Comparison of ENCODE assay signal across 16 cellular contexts in the genomic region with DNA sequence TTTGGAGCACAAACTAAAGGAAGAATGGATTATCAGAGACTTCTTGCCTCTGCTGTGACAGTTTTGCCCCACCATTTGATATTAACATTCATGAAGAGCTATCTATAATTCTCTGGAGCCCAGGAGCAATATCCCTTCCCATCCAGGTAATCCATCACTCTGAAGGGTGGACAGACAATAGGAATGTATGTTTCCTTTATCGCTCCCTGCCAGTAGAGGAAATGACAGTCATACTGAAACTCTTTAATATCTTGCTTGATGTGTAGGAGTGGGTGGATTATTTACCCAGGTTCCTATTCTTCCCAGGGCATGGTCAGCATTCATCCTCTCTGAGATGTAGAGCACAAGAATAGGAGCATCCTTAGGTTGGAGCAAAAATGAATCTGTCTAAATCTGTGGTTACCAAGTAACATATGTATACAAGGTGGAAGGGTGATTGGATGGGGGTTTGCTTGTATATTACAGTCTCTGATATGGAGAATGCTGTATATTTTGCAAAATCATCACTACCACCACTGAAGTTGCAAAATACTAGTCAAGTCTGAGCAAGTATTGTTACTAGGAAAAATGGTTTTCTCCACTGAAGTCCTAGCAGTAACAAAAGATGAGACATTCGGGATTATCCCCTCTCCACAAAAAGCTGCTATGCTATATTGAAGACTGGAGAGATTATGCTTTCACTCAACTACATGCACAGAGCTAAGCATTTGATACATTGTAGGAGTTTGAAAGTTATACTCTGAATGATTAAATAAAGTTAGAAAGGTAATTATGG.
A peak's percentile ranks its signal among the peaks of the same experiment; 100 is the strongest.
DNase-seq lines count a peak whose midpoint lies in the region; ATAC-seq, FAIRE-seq and TF ChIP-seq lines count a peak whose summit lies in the region.
"Had no signal": no experiment of that assay in that cellular context is flagged by ENCODE, and none has a peak within 500 bp of the region (broad histone marks: within the 10 kb centered on the region; RNA-seq: fewer than 3 reads in every experiment).

No MANE protein-coding gene starts in this region.

- peaks cover 0 to 4% of the 10 kb centered on the region in 2 donors for H3K9me3 Mint-ChIP-seq in natural killer cell
- H3K9me3 Mint-ChIP-seq in Calu3 (ENCODE audit: low read depth, unreplicated experiment): peaks cover 2% of the 10 kb centered on the region
- no peaks in the 10 kb centered on the region for H3K9me3 Mint-ChIP-seq in activated naive CD4-positive, alpha-beta T cell treated with anti-CD3 and anti-CD28 coated beads, Interleukin-2, amount 50 U/mL, for 72 hours

- H3K4me2 ChIP-seq in A549 (no peak overlapping the region), endothelial cell of umbilical vein (ENCODE audit: insufficient read depth, low read length) (peak overlapping the region; percentile 3)
- H3K4me2 ChIP-seq: BLaER1 treated with 17β-estradiol and CSF1 and Interleukin-3, amounts not matched to agents 10 nM and 100 nM had no signal

- H3K9me1 ChIP-seq in endothelial cell of umbilical vein (replicated peaks; ENCODE audit: control insufficient read depth, extremely low read depth, insufficient read depth, low read length): no peaks in the 10 kb centered on the region

- ATAC-seq in A549: no peak
- 0 out of 3 replicates have a peak, but pooled peaks have one; percentile 17 for ATAC-seq in RWPE2 (ENCODE audit: low read depth)
- ATAC-seq in natural killer cell: no peak
- ATAC-seq in activated naive CD4-positive, alpha-beta T cell treated with anti-CD3 and anti-CD28 coated beads, Interleukin-2, amount 50 U/mL, for 72 hours: no peak
- ATAC-seq: GM12878 had no signal

- TF ChIP-seq POLR2A in A549 (IDR thresholded peaks at IDR 0.05; ENCODE audit: low read length): no peak
- TF ChIP-seq POLR2A in endothelial cell of umbilical vein (IDR thresholded peaks at IDR 0.05; ENCODE audit: low read depth, low read length): no peak

- intact Hi-C loops in endothelial cell of umbilical vein (cut with micrococcal nuclease): no loop called here
- intact Hi-C loops in natural killer cell (cut with micrococcal nuclease): no loop called here
- intact Hi-C loops in Calu3 (cut with micrococcal nuclease; ENCODE audit: unreplicated experiment): no loop called here

- no peaks in the 10 kb centered on the region for H3K79me2 ChIP-seq in endothelial cell of umbilical vein (ENCODE audit: control insufficient read depth, insufficient read depth, low read length)

- no peak overlapping the region for H3K27ac Mint-ChIP-seq in natural killer cell
- H3K27ac Mint-ChIP-seq in Calu3 (ENCODE audit: unreplicated experiment): no peak overlapping the region
- H3K27ac Mint-ChIP-seq in activated naive CD4-positive, alpha-beta T cell treated with anti-CD3 and anti-CD28 coated beads, Interleukin-2, amount 50 U/mL, for 72 hours: no peak overlapping the region
- H3K27ac Mint-ChIP-seq: CD4-positive, CD25-positive, alpha-beta regulatory T cell; HFFc6 had no signal

- DNase-seq in A549 (ENCODE audit: low read depth in 1 of 2, low spot score in 1 of 2) (no peak), RWPE2 (ENCODE audit: low spot score) (no peak), endothelial cell of umbilical vein (ENCODE audit: low read depth, low spot score) (peak; percentile 41), lung microvascular endothelial cell (ENCODE audit: low read depth in 2 of 2) (peak; percentile 77 to 81), natural killer cell (no peak), Calu3 (no peak)
- no peak for DNase-seq in activated naive CD4-positive, alpha-beta T cell treated with anti-CD3 and anti-CD28 coated beads, Interleukin-2, amount 50 U/mL, for 72 hours (ENCODE audit: low spot score in 2 of 2)
- DNase-seq: 8988T; ACHN; CD4-positive, CD25-positive, alpha-beta regulatory T cell; DMS 273 treated with DMSO at 0.1 percent for 48 hours; HCEC 1CT; HFFc6 had no signal

- H3K9ac ChIP-seq in endothelial cell of umbilical vein (replicated peaks; ENCODE audit: extremely low read depth, insufficient read depth, low read length): no peak overlapping the region
- H3K9ac ChIP-seq: BLaER1 treated with 17β-estradiol and CSF1 and Interleukin-3, amounts not matched to agents 10 nM and 100 nM had no signal

- no peak for TF ChIP-seq EP300 in A549 (IDR thresholded peaks at IDR 0.05)

- H3K27me3 Mint-ChIP-seq in natural killer cell (ENCODE audit: low read depth in 2 of 2) (no peaks in the 10 kb centered on the region), Calu3 (ENCODE audit: unreplicated experiment) (no peaks in the 10 kb centered on the region)
- H3K27me3 Mint-ChIP-seq: CD4-positive, CD25-positive, alpha-beta regulatory T cell had no signal

- no peaks in the 10 kb centered on the region for H3K4me1 ChIP-seq in A549
- H3K4me1 ChIP-seq in RWPE2 (ENCODE audit: insufficient read depth, poor library complexity, severe bottlenecking): peaks cover 8% of the 10 kb centered on the region
- H3K4me1 ChIP-seq in endothelial cell of umbilical vein (ENCODE audit: control insufficient read depth, extremely low read depth, insufficient read depth, low read length): peaks cover 33% of the 10 kb centered on the region
- H3K4me1 ChIP-seq: BLaER1 treated with 17β-estradiol and CSF1 and Interleukin-3, amounts not matched to agents 10 nM and 100 nM had no signal

- no peaks in the 10 kb centered on the region for H3K27me3 ChIP-seq in RWPE2 (ENCODE audit: insufficient read depth, poor library complexity, severe bottlenecking)
- no peaks in the 10 kb centered on the region for H3K27me3 ChIP-seq in endothelial cell of umbilical vein (ENCODE audit: control insufficient read depth in 2 of 2, insufficient read depth in 2 of 2, low read length in 2 of 2)
- H3K27me3 ChIP-seq: BLaER1 treated with 17β-estradiol and CSF1 and Interleukin-3, amounts not matched to agents 10 nM and 100 nM had no signal

- H3K4me1 Mint-ChIP-seq in natural killer cell (no peaks in the 10 kb centered on the region), Calu3 (ENCODE audit: low read depth, unreplicated experiment) (no peaks in the 10 kb centered on the region)
- H3K4me1 Mint-ChIP-seq: CD4-positive, CD25-positive, alpha-beta regulatory T cell had no signal

- POLR2A ChIA-PET in A549 (lab: Yijun Ruan, JAX) (no interaction called here), endothelial cell of umbilical vein (lab: Charles Lee) (no interaction called here)

- H3K9me3 ChIP-seq in A549: no peaks in the 10 kb centered on the region
- no peaks in the 10 kb centered on the region for H3K9me3 ChIP-seq in RWPE2 (ENCODE audit: severe bottlenecking)
- H3K9me3 ChIP-seq in endothelial cell of umbilical vein (replicated peaks; ENCODE audit: control insufficient read depth, insufficient read depth, low read length): no peaks in the 10 kb centered on the region

- dilution Hi-C loops in endothelial cell of umbilical vein (cut with MboI; ENCODE audit: extremely low pct_ligation_motif_present, low sequenced_read_pairs): no loop called here

- no peak overlapping the region for H3K4me3 ChIP-seq in A549
- no peak overlapping the region for H3K4me3 ChIP-seq in RWPE2 (ENCODE audit: severe bottlenecking)
- H3K4me3 ChIP-seq in endothelial cell of umbilical vein (replicated peaks in 1 of 3; ENCODE audit: insufficient read depth in 1 of 3, low read depth in 1 of 3, low read length in 3 of 3): no peak overlapping the region
- H3K4me3 ChIP-seq: BLaER1 treated with 17β-estradiol and CSF1 and Interleukin-3, amounts not matched to agents 10 nM and 100 nM; GM12878 had no signal

- TF ChIP-seq RAD21 in A549 (conservative IDR thresholded peaks at IDR 0.05 in 1 of 2, IDR thresholded peaks at IDR 0.05 in 1 of 2): no peak

- no peak overlapping the region for H2AFZ ChIP-seq in endothelial cell of umbilical vein (ENCODE audit: low read depth, low read length)

- no TSS peak for BruUV-seq in endothelial cell of umbilical vein (replicated peaks; lab: Mats Ljungman, UMichigan)
- BruUV-seq in Calu3 (replicated peaks; lab: Mats Ljungman, UMichigan): no TSS peak

- H3K4me3 Mint-ChIP-seq in natural killer cell: no peak overlapping the region
- no peak overlapping the region for H3K4me3 Mint-ChIP-seq in Calu3 (ENCODE audit: low read depth, unreplicated experiment)
- H3K4me3 Mint-ChIP-seq: CD4-positive, CD25-positive, alpha-beta regulatory T cell; HFFc6 had no signal

- WGBS in A549 (ENCODE audit: missing lambda C conversion rate): 45% methylated on average over 2 of the region's 2 CpGs

- H3K36me3 ChIP-seq in RWPE2 (ENCODE audit: low read depth) (no peaks in the 10 kb centered on the region), endothelial cell of umbilical vein (ENCODE audit: control insufficient read depth in 2 of 2, extremely low read depth in 1 of 2, insufficient read depth in 2 of 2, low read length in 2 of 2) (no peaks in the 10 kb centered on the region)
- H3K36me3 ChIP-seq: BLaER1 treated with 17β-estradiol and CSF1 and Interleukin-3, amounts not matched to agents 10 nM and 100 nM had no signal

- TF ChIP-seq CTCF in A549 (IDR thresholded peaks at IDR 0.05) (no peak), RWPE2 (IDR thresholded peaks at IDR 0.05; ENCODE audit: poor library complexity, severe bottlenecking) (no peak), endothelial cell of umbilical vein (IDR thresholded peaks at IDR 0.05; ENCODE audit: extremely low read depth in 1 of 2, insufficient read depth in 1 of 2, low read depth in 1 of 2, low read length in 2 of 2) (no peak), natural killer cell (IDR thresholded peaks at IDR 0.05) (no peak), Calu3 (IDR thresholded peaks at IDR 0.05; ENCODE audit: unreplicated experiment) (no peak)

- no peaks in the 10 kb centered on the region for H4K20me1 ChIP-seq in endothelial cell of umbilical vein (replicated peaks; ENCODE audit: control insufficient read depth, extremely low read depth, insufficient read depth, low read length)
- H4K20me1 ChIP-seq: BLaER1 treated with 17β-estradiol and CSF1 and Interleukin-3, amounts not matched to agents 10 nM and 100 nM had no signal

- peak; percentile 36 for FAIRE-seq in A549 (lab: Jason Lieb, UNC)
- no peak for FAIRE-seq in endothelial cell of umbilical vein (lab: Jason Lieb, UNC)
- FAIRE-seq: GM12878, GM18507 had no signal

- H3K27ac ChIP-seq in A549 (no peak overlapping the region), RWPE2 (ENCODE audit: poor library complexity, severe bottlenecking) (peak overlapping the region; percentile 33), endothelial cell of umbilical vein (ENCODE audit: insufficient read depth, low read depth, low read length) (peak overlapping the region; percentile 31)
- H3K27ac ChIP-seq: BLaER1 treated with 17β-estradiol and CSF1 and Interleukin-3, amounts not matched to agents 10 nM and 100 nM had no signal

- CTCF ChIA-PET in A549 (lab: Yijun Ruan, JAX) (no interaction called here), endothelial cell of umbilical vein (lab: Charles Lee) (no interaction called here), Calu3 (lab: Charles Lee) (no interaction called here)

- H3K36me3 Mint-ChIP-seq in natural killer cell (no peaks in the 10 kb centered on the region), Calu3 (ENCODE audit: insufficient read depth, unreplicated experiment) (no peaks in the 10 kb centered on the region)
- no peaks in the 10 kb centered on the region for H3K36me3 Mint-ChIP-seq in activated naive CD4-positive, alpha-beta T cell treated with anti-CD3 and anti-CD28 coated beads, Interleukin-2, amount 50 U/mL, for 72 hours
- H3K36me3 Mint-ChIP-seq: CD4-positive, CD25-positive, alpha-beta regulatory T cell had no signal

TF ChIP-seq in endothelial cell of umbilical vein, 7 proteins besides CTCF, POLR2A, EP300 and RAD21 (continues in another document):
- no peak for TF ChIP-seq GATA2 (IDR thresholded peaks at IDR 0.05; ENCODE audit: insufficient read depth, insufficient read length, low read depth, low read length)

Comparison
In these comparisons a context has a peak if more than half of its experiments do, and no peak if none do; other contexts are left out.
1. DNase-seq: peak in endothelial cell of umbilical vein (single experiment) and lung microvascular endothelial cell (2 of 2); none in A549 (0 of 2), RWPE2 (single experiment), natural killer cell (single experiment), Calu3 (single experiment) and activated naive CD4-positive, alpha-beta T cell treated with anti-CD3 and anti-CD28 coated beads, Interleukin-2, amount 50 U/mL, for 72 hours (0 of 2).
2. H3K27ac ChIP-seq: peak in RWPE2 (single experiment) and endothelial cell of umbilical vein (single experiment); none in A549 (0 of 2).